Comparison of ENCODE assay signal across 9 cellular contexts in genomic region chr11:123430736-123431356, GRCh38. TPM values are rescaled to one million over a fixed set of nuclear protein-coding genes. Genes with fewer than 3 reads are reported as not detected.
A peak's percentile ranks its signal among the peaks of the same experiment; 100 is the strongest.
DNase-seq lines count a peak whose midpoint lies in the region; ATAC-seq and TF ChIP-seq lines count a peak whose summit lies in the region.
"Had no signal": no experiment of that assay in that cellular context is flagged by ENCODE, and none has a peak within 500 bp of the region (broad histone marks: within the 10 kb centered on the region; RNA-seq: fewer than 3 reads in every experiment).

No MANE protein-coding gene starts in this region.

- no peaks in the 10 kb centered on the region for H3K27me3 ChIP-seq in adrenal gland
- H3K27me3 ChIP-seq in iPS-20b (ENCODE audit: insufficient read depth, low read length): peaks cover 45% of the 10 kb centered on the region

- TF ChIP-seq CTCF in adrenal gland (IDR thresholded peaks at IDR 0.05): no peak

- H3K27ac ChIP-seq in adrenal gland (peak overlapping the region; percentile 88 to 96 (median 93)), iPS-20b (ENCODE audit: low read length) (no peak overlapping the region), skin epidermis (peak overlapping the region in 20 of 21 experiments; percentile 2 to 90 (median 75))
- H3K27ac ChIP-seq: C4-2B had no signal

- DNase-seq in NCI-H2081 (lab: John Stamatoyannopoulos, UW): peak; percentile 75
- DNase-seq in NCI-H2081 treated with DMSO at 0.1 percent for 48 hours (lab: John Stamatoyannopoulos, UW): no peak
- peak; percentile 21 for DNase-seq in SK-N-DZ (ENCODE audit: low spot score)
- peak; percentile 71 to 85 (median 82) for DNase-seq in adrenal gland

- 0 to 3% (median 2%) methylated on average over 10 to 61 of the region's 61 CpGs for WGBS in adrenal gland, 4 donors

- peak overlapping the region; percentile 72 for H3K9ac ChIP-seq in iPS-20b (ENCODE audit: low read depth, low read length)

- intact Hi-C loops in adrenal gland (cut with DNase I): loop anchor here in 1 of 2 donors (5.0 kb wide), 1 partner anchor 46 kb away; no protein-coding TSS in a partner anchor

- peak overlapping the region in 3 of 4 donors; percentile 67 to 88 (median 76) for H3K4me3 ChIP-seq in adrenal gland
- peak overlapping the region; percentile 87 for H3K4me3 ChIP-seq in iPS-20b (ENCODE audit: low read length)
- H3K4me3 ChIP-seq in skin epidermis: peak overlapping the region; percentile 33 to 60 (median 55)

- H3K4me1 ChIP-seq in adrenal gland (replicated peaks in 1 of 2) (peaks cover 33 to 41% of the 10 kb centered on the region in 2 donors), iPS-20b (ENCODE audit: insufficient read depth, low read length) (peaks cover 25% of the 10 kb centered on the region; the same call in 1 of the 2 replicates)

- TF ChIP-seq POLR2A in adrenal gland (IDR thresholded peaks at IDR 0.05): peak; percentile 48 to 83

- ATAC-seq in HG03103 (IDR thresholded peaks at IDR 0.05; ENCODE audit: low read depth, unreplicated experiment) (peak; percentile 39), HG02763 (IDR thresholded peaks at IDR 0.05; ENCODE audit: unreplicated experiment) (no peak)

- H3K36me3 ChIP-seq in adrenal gland (replicated peaks in 1 of 2) (no peaks in the 10 kb centered on the region), iPS-20b (ENCODE audit: insufficient read depth, low read depth, low read length) (no peaks in the 10 kb centered on the region)

- no peaks in the 10 kb centered on the region for H3K9me3 ChIP-seq in adrenal gland (replicated peaks in 1 of 3)
- no peaks in the 10 kb centered on the region for H3K9me3 ChIP-seq in iPS-20b (ENCODE audit: insufficient read depth, low read depth, low read length)

RNA-seq across cellular contexts. Expression of gene GRAMD1B, which starts 0.8 kb away (rescaled TPM):
- polyA plus RNA-seq in SK-N-DZ (2014; cell fraction: cytosol; rRNA removed): 2.2 and 6.2 TPM in 2 replicates
- polyA plus RNA-seq in SK-N-DZ (2014; cell fraction: nucleus; rRNA removed): 9.0 and 11.8 TPM in 2 replicates
- 1,000 to 10,000 TPM in 1 of 8 donors, 100 to 1,000 TPM in 7; 178 to 1,898 (median 285) TPM for total RNA-seq in adrenal gland
- polyA plus RNA-seq in adrenal gland: 100 to 1,000 TPM; 101 to 721 (median 114) TPM
